Comparison of ENCODE assay signal across 8 cellular contexts in the genomic region with DNA sequence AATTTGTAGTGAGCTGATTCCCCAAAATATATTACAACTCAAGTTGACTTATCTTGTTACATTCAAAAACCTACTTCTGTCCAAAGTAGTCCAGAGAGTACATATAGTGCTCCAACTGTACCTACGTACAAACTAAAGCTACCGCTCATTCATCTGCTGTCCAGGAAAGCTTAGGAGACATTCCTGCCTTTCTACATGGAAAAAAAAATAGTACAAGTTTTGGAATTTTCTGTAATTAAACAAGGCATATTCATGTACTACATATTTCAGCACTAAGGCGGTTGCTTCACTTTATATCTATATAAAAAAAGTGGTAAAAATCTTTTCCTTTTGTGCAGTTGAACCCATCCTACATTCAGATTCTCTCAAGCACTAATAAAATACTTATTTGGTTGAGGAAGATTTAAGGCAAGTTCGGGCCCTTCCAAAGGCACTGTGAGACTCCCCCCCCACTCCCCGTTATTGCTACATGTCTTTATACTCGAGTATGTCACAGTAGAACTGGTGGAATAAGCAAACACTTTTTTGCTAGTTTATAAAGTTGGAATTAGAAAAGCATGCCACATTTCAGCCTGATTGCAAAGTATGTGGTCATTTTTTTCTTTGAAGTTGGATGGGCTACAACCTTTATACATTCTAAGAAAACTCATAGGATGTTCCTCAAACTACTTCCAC. TPM values are rescaled to one million over a fixed set of nuclear protein-coding genes. Genes with fewer than 3 reads are reported as not detected.
A peak's percentile ranks its signal among the peaks of the same experiment; 100 is the strongest.
DNase-seq lines count a peak whose midpoint lies in the region; ATAC-seq, FAIRE-seq and TF ChIP-seq lines count a peak whose summit lies in the region.

No MANE protein-coding gene starts in this region.

- ATAC-seq in pancreas (no peak), HG03521 (IDR thresholded peaks at IDR 0.05; ENCODE audit: unreplicated experiment) (no peak)

- TF ChIP-seq CTCF in epithelial cell of proximal tubule (conservative IDR thresholded peaks at IDR 0.05; ENCODE audit: low read depth, low read length) (no peak), pancreas (IDR thresholded peaks at IDR 0.05) (no peak)

- peak overlapping the region; percentile 77 for H3K27ac ChIP-seq in SJSA1
- peak overlapping the region; percentile 87 to 98 (median 96) for H3K27ac ChIP-seq in pancreas

- no peak overlapping the region for H3K4me3 ChIP-seq in SJSA1
- H3K4me3 ChIP-seq in epithelial cell of proximal tubule (ENCODE audit: low read depth, low read length): peak overlapping the region; percentile 66
- H3K4me3 ChIP-seq in pancreas: peak overlapping the region; percentile 87 to 98 (median 92)

- intact Hi-C loops in pancreas (cut with DNase I): loop anchor here in 1 of 3 donors (10.0 kb wide), 1 partner anchor 88 kb away; no protein-coding TSS in a partner anchor

- H3K9me3 ChIP-seq in SJSA1 (replicated peaks) (no peaks in the 10 kb centered on the region), pancreas (no peaks in the 10 kb centered on the region)

- 6 to 10% methylated on average over 6 of the region's 6 CpGs for WGBS in pancreas, 2 donors

- H3K27me3 ChIP-seq in SJSA1 (replicated peaks): no peaks in the 10 kb centered on the region
- no peaks in the 10 kb centered on the region for H3K27me3 ChIP-seq in pancreas

- FAIRE-seq in G401.6 (lab: Jason Lieb, UNC): peak; percentile 30
- no peak for FAIRE-seq in pancreas (lab: Jason Lieb, UNC)

- H3K36me3 ChIP-seq in SJSA1 (peaks cover 47% of the 10 kb centered on the region), pancreas (peaks cover 0 to 30% (median 16%) of the 10 kb centered on the region in 3 donors)

- H3K4me1 ChIP-seq in SJSA1 (replicated peaks) (peaks cover 77% of the 10 kb centered on the region), pancreas (peaks cover 19 to 32% (median 24%) of the 10 kb centered on the region in 3 donors)

- DNase-seq in SJSA1 (ENCODE audit: low read depth in 1 of 2, low spot score in 2 of 2): peak in 1 of 2 experiments; percentile 25
- DNase-seq in epithelial cell of proximal tubule (ENCODE audit: low read depth): no peak
- DNase-seq in pancreas: no peak
- no peak for DNase-seq in NCI-H1105 treated with DMSO at 0.1 percent for 48 hours (lab: John Stamatoyannopoulos, UW)
- DNase-seq in DMS153 treated with DMSO at 0.1 percent for 48 hours (lab: John Stamatoyannopoulos, UW; ENCODE audit: unreplicated experiment): no peak
- DNase-seq in SK-N-DZ (ENCODE audit: low spot score): no peak

RNA-seq across cellular contexts. Expression of gene ZFP36L2, which starts 3.8 kb away (rescaled TPM):
- 1.9 and 4.0 TPM in 2 replicates for total RNA-seq in SJSA1 (2014; rRNA removed; shearing (Covaris generic))
- total RNA-seq in epithelial cell of proximal tubule (8.2 and 10.5 TPM in 2 replicates), pancreas (100 to 1,000 TPM in 1 of 6 donors, 10 to 100 TPM in 5; 36.8 to 117 (median 64.8) TPM)
- 10 to 100 TPM; 44.4 to 52.6 TPM for polyA plus RNA-seq in pancreas
- polyA plus RNA-seq in SK-N-DZ (2014; cell fraction: cytosol; rRNA removed): 6.8 and 7.1 TPM in 2 replicates
- 4.0 and 4.1 TPM in 2 replicates for polyA plus RNA-seq in SK-N-DZ (2014; cell fraction: nucleus; rRNA removed)
